27 cellular contexts compared by ENCODE assay signal in the genomic region with DNA sequence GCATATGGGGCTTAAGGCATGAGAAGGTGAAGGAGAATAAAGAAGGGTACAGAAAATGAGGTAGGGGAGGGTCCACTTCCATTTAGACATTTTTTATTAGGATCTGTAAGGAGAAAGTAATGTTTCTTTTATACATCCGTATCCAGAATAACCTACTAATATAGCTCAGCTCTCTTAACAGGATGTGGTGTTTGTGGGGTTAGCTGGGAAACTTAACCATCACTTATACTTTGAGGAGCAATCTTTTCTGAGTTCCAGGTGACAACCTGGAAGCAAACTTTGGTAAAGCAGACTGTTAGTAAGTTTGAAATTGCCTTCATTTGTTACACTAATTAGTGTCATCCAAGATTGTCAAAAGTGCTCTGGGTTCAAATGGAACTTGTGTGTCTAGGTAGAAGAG. TPM values are rescaled to one million over a fixed set of nuclear protein-coding genes. Genes with fewer than 3 reads are reported as not detected.
DNase-seq lines count a peak whose midpoint lies in the region; ATAC-seq lines count a peak whose summit lies in the region.
"Had no signal": no experiment of that assay in that cellular context is flagged by ENCODE, and none has a peak within 500 bp of the region (broad histone marks: within the 10 kb centered on the region; RNA-seq: fewer than 3 reads in every experiment).

No MANE protein-coding gene starts in this region.

- peaks cover 58% of the 10 kb centered on the region for H3K36me3 Mint-ChIP-seq in activated CD4-positive, alpha-beta T cell treated with anti-CD3 and anti-CD28 coated beads, Interleukin-2, amount 10 ng/mL, durations not matched to agents 7 days and 5 days (ENCODE audit: low read depth)
- peaks cover 0 to 1% (median 0%) of the 10 kb centered on the region in 3 donors for H3K36me3 Mint-ChIP-seq in CD8-positive, alpha-beta memory T cell
- peaks cover 67% of the 10 kb centered on the region for H3K36me3 Mint-ChIP-seq in activated CD4-positive, alpha-beta memory T cell treated with anti-CD3 and anti-CD28 coated beads, Interleukin-2, amount 10 ng/mL, durations not matched to agents 7 days and 5 days (ENCODE audit: low read depth)
- H3K36me3 Mint-ChIP-seq in natural killer cell treated with Interleukin-12 subunit alpha and Interleukin-12 subunit beta and Interleukin-15 and Interleukin-18, amount 100 ng/mL, for 72 hours: peaks cover 11% of the 10 kb centered on the region
- H3K36me3 Mint-ChIP-seq: stimulated activated memory B cell treated with anti-CD40 and anti-IgM and Interleukin-4, amounts not matched to agents 10 μg/mL and 1 μg/mL and 100 μg/mL, for 72 hours had no signal

- no peaks in the 10 kb centered on the region for H3K27me3 Mint-ChIP-seq in activated CD4-positive, alpha-beta T cell treated with anti-CD3 and anti-CD28 coated beads, Interleukin-2, amount 10 ng/mL, durations not matched to agents 7 days and 5 days
- no peaks in the 10 kb centered on the region for H3K27me3 Mint-ChIP-seq in CD8-positive, alpha-beta memory T cell
- no peaks in the 10 kb centered on the region for H3K27me3 Mint-ChIP-seq in activated CD4-positive, alpha-beta memory T cell treated with anti-CD3 and anti-CD28 coated beads, Interleukin-2, amount 10 ng/mL, durations not matched to agents 7 days and 5 days
- H3K27me3 Mint-ChIP-seq in natural killer cell treated with Interleukin-12 subunit alpha and Interleukin-12 subunit beta and Interleukin-15 and Interleukin-18, amount 100 ng/mL, for 72 hours: no peaks in the 10 kb centered on the region
- H3K27me3 Mint-ChIP-seq: memory B cell; progenitor cell of endocrine pancreas; stimulated activated memory B cell treated with anti-CD40 and anti-IgM and Interleukin-4, amounts not matched to agents 10 μg/mL and 1 μg/mL and 100 μg/mL, for 72 hours had no signal

- DNase-seq in activated CD4-positive, alpha-beta T cell treated with anti-CD3 and anti-CD28 coated beads, Interleukin-2, amount 10 ng/mL, durations not matched to agents 7 days and 5 days: peak; percentile 34
- DNase-seq in activated CD4-positive, alpha-beta T cell treated with anti-CD3 and anti-CD28 coated beads, Interleukin-2, amount 50 U/mL, for 4 hours: no peak
- DNase-seq in CD8-positive, alpha-beta memory T cell: peak in 2 of 5 donors; percentile 5 to 18
- DNase-seq in activated CD4-positive, alpha-beta memory T cell treated with anti-CD3 and anti-CD28 coated beads, Interleukin-2, amount 10 ng/mL, durations not matched to agents 7 days and 5 days: no peak
- DNase-seq in natural killer cell treated with Interleukin-12 subunit alpha and Interleukin-12 subunit beta and Interleukin-15 and Interleukin-18, amount 100 ng/mL, for 72 hours (ENCODE audit: low spot score): no peak
- DNase-seq in NCI-H146 (lab: John Stamatoyannopoulos, UW): no peak
- DNase-seq: 8988T; activated CD4-positive, CD25-positive, alpha-beta regulatory T cell treated with anti-CD3 and anti-CD28 coated beads, Interleukin-2, amount 50 U/mL, for 72 hours; adrenal gland; body of pancreas; dorsolateral prefrontal cortex; GF-D8; hippocampal formation; KBM-7; MG63; NCI-H2081; NCI-H774; SJCRH30; stimulated activated CD4-positive, alpha-beta T cell treated with anti-CD3 and anti-CD28 coated beads, Interleukin-4, amount 100 ng/mL, for 24 hours had no signal

- no peaks in the 10 kb centered on the region for H3K27me3 ChIP-seq in CD8-positive, alpha-beta memory T cell (ENCODE audit: insufficient read depth, low read length, poor library complexity, severe bottlenecking)
- H3K27me3 ChIP-seq: adrenal gland, body of pancreas, MG63, SJCRH30 had no signal

- no peak overlapping the region for H3K27ac ChIP-seq in CD8-positive, alpha-beta memory T cell (ENCODE audit: low read depth, low read length)
- H3K27ac ChIP-seq: adrenal gland, body of pancreas, dorsolateral prefrontal cortex, SJCRH30 had no signal

- ATAC-seq in natural killer cell treated with Interleukin-12 subunit alpha and Interleukin-12 subunit beta and Interleukin-15 and Interleukin-18, amount 100 ng/mL, for 72 hours: peak in 1 of 2 donors; percentile 58
- ATAC-seq in HG02970 (IDR thresholded peaks at IDR 0.05; ENCODE audit: low FRiP score, unreplicated experiment): no peak
- no peak for ATAC-seq in HG02642 (IDR thresholded peaks at IDR 0.05; ENCODE audit: poor library complexity, unreplicated experiment)
- ATAC-seq: body of pancreas; left lobe of liver; sciatic nerve; stimulated activated memory B cell treated with anti-CD40 and anti-IgM and Interleukin-4, amounts not matched to agents 10 μg/mL and 1 μg/mL and 100 μg/mL, for 72 hours had no signal

- peak overlapping the region; percentile 24 for H3K4me3 Mint-ChIP-seq in activated CD4-positive, alpha-beta T cell treated with anti-CD3 and anti-CD28 coated beads, Interleukin-2, amount 10 ng/mL, durations not matched to agents 7 days and 5 days
- H3K4me3 Mint-ChIP-seq in CD8-positive, alpha-beta memory T cell: peak overlapping the region in 6 of 7 donors; percentile 45 to 78 (median 55)
- H3K4me3 Mint-ChIP-seq in activated CD4-positive, alpha-beta memory T cell treated with anti-CD3 and anti-CD28 coated beads, Interleukin-2, amount 10 ng/mL, durations not matched to agents 7 days and 5 days: no peak overlapping the region
- H3K4me3 Mint-ChIP-seq in natural killer cell treated with Interleukin-12 subunit alpha and Interleukin-12 subunit beta and Interleukin-15 and Interleukin-18, amount 100 ng/mL, for 72 hours: peak overlapping the region; percentile 19
- H3K4me3 Mint-ChIP-seq: memory B cell; stimulated activated memory B cell treated with anti-CD40 and anti-IgM and Interleukin-4, amounts not matched to agents 10 μg/mL and 1 μg/mL and 100 μg/mL, for 72 hours had no signal

- no peak overlapping the region for H3K4me3 ChIP-seq in CD8-positive, alpha-beta memory T cell (ENCODE audit: low read length)
- H3K4me3 ChIP-seq: adrenal gland, body of pancreas, dorsolateral prefrontal cortex, MG63, SJCRH30 had no signal

- H3K36me3 ChIP-seq in CD8-positive, alpha-beta memory T cell (ENCODE audit: insufficient read depth, low read length): no peaks in the 10 kb centered on the region
- H3K36me3 ChIP-seq: adrenal gland had no signal

- H3K9me3 ChIP-seq in CD8-positive, alpha-beta memory T cell (ENCODE audit: low read length): no peaks in the 10 kb centered on the region
- H3K9me3 ChIP-seq: adrenal gland, body of pancreas, MG63, SJCRH30 had no signal

- CTCF ChIA-PET in activated CD4-positive, alpha-beta T cell treated with anti-CD3 and anti-CD28 coated beads, Interleukin-2, amount 10 ng/mL, durations not matched to agents 7 days and 5 days (lab: Charles Lee): interaction anchor here (1.0 to 3.6 kb wide), 3 partner anchors 20 to 108 kb away, joined by 3 to 17 read pairs (median 4); no protein-coding TSS in a partner anchor
- CTCF ChIA-PET in CD8-positive, alpha-beta memory T cell (lab: Charles Lee): interaction anchor here (1.1 to 2.9 kb wide), 5 partner anchors 20 to 365 kb away, joined by 3 to 10 read pairs (median 3); a partner anchor contains a TSS
- CTCF ChIA-PET in activated CD4-positive, alpha-beta memory T cell treated with anti-CD3 and anti-CD28 coated beads, Interleukin-2, amount 10 ng/mL, durations not matched to agents 7 days and 5 days (lab: Charles Lee): interaction anchor here (0.7 to 1.7 kb wide), 6 partner anchors 20 to 160 kb away, joined by 3 to 5 read pairs (median 4); a partner anchor contains a TSS

- POLR2A ChIA-PET in activated CD4-positive, alpha-beta T cell treated with anti-CD3 and anti-CD28 coated beads, Interleukin-2, amount 10 ng/mL, durations not matched to agents 7 days and 5 days (lab: Charles Lee): no interaction called here
- POLR2A ChIA-PET in CD8-positive, alpha-beta memory T cell (lab: Charles Lee): no interaction called here
- POLR2A ChIA-PET in activated CD4-positive, alpha-beta memory T cell treated with anti-CD3 and anti-CD28 coated beads, Interleukin-2, amount 10 ng/mL, durations not matched to agents 7 days and 5 days (lab: Charles Lee): interaction anchor here (1.0 to 1.2 kb wide), 3 partner anchors 13 to 34 kb away, joined by 3 read pairs; no protein-coding TSS in a partner anchor

- peak overlapping the region; percentile 32 for H3K27ac Mint-ChIP-seq in activated CD4-positive, alpha-beta T cell treated with anti-CD3 and anti-CD28 coated beads, Interleukin-2, amount 10 ng/mL, durations not matched to agents 7 days and 5 days
- H3K27ac Mint-ChIP-seq in CD8-positive, alpha-beta memory T cell: peak overlapping the region in 6 of 8 donors; percentile 26 to 89 (median 50)
- peak overlapping the region; percentile 16 for H3K27ac Mint-ChIP-seq in activated CD4-positive, alpha-beta memory T cell treated with anti-CD3 and anti-CD28 coated beads, Interleukin-2, amount 10 ng/mL, durations not matched to agents 7 days and 5 days
- no peak overlapping the region for H3K27ac Mint-ChIP-seq in natural killer cell treated with Interleukin-12 subunit alpha and Interleukin-12 subunit beta and Interleukin-15 and Interleukin-18, amount 100 ng/mL, for 72 hours
- H3K27ac Mint-ChIP-seq: memory B cell; progenitor cell of endocrine pancreas; stimulated activated memory B cell treated with anti-CD40 and anti-IgM and Interleukin-4, amounts not matched to agents 10 μg/mL and 1 μg/mL and 100 μg/mL, for 72 hours had no signal

- no peaks in the 10 kb centered on the region for H3K9me3 Mint-ChIP-seq in activated CD4-positive, alpha-beta T cell treated with anti-CD3 and anti-CD28 coated beads, Interleukin-2, amount 10 ng/mL, durations not matched to agents 7 days and 5 days
- no peaks in the 10 kb centered on the region for H3K9me3 Mint-ChIP-seq in CD8-positive, alpha-beta memory T cell
- no peaks in the 10 kb centered on the region for H3K9me3 Mint-ChIP-seq in activated CD4-positive, alpha-beta memory T cell treated with anti-CD3 and anti-CD28 coated beads, Interleukin-2, amount 10 ng/mL, durations not matched to agents 7 days and 5 days
- no peaks in the 10 kb centered on the region for H3K9me3 Mint-ChIP-seq in natural killer cell treated with Interleukin-12 subunit alpha and Interleukin-12 subunit beta and Interleukin-15 and Interleukin-18, amount 100 ng/mL, for 72 hours
- H3K9me3 Mint-ChIP-seq: memory B cell; stimulated activated memory B cell treated with anti-CD40 and anti-IgM and Interleukin-4, amounts not matched to agents 10 μg/mL and 1 μg/mL and 100 μg/mL, for 72 hours had no signal

- H3K4me1 ChIP-seq in CD8-positive, alpha-beta memory T cell (ENCODE audit: insufficient read depth, low read length): peaks cover 13% of the 10 kb centered on the region
- H3K4me1 ChIP-seq: adrenal gland, SJCRH30 had no signal

- H3K4me1 Mint-ChIP-seq in activated CD4-positive, alpha-beta T cell treated with anti-CD3 and anti-CD28 coated beads, Interleukin-2, amount 10 ng/mL, durations not matched to agents 7 days and 5 days: peaks cover 46% of the 10 kb centered on the region
- H3K4me1 Mint-ChIP-seq in CD8-positive, alpha-beta memory T cell: peaks cover 24 to 45% (median 31%) of the 10 kb centered on the region in 3 donors
- peaks cover 34% of the 10 kb centered on the region for H3K4me1 Mint-ChIP-seq in activated CD4-positive, alpha-beta memory T cell treated with anti-CD3 and anti-CD28 coated beads, Interleukin-2, amount 10 ng/mL, durations not matched to agents 7 days and 5 days
- H3K4me1 Mint-ChIP-seq in natural killer cell treated with Interleukin-12 subunit alpha and Interleukin-12 subunit beta and Interleukin-15 and Interleukin-18, amount 100 ng/mL, for 72 hours (ENCODE audit: low read depth in 2 of 2): peaks cover 13 to 14% of the 10 kb centered on the region in 2 donors
- H3K4me1 Mint-ChIP-seq: stimulated activated memory B cell treated with anti-CD40 and anti-IgM and Interleukin-4, amounts not matched to agents 10 μg/mL and 1 μg/mL and 100 μg/mL, for 72 hours had no signal

RNA-seq across cellular contexts. Expression of a gene that starts 36.6 kb away (rescaled TPM):
- total RNA-seq in activated CD4-positive, alpha-beta T cell treated with anti-CD3 and anti-CD28 coated beads, Interleukin-2, amount 10 ng/mL, durations not matched to agents 7 days and 5 days: 10 to 100 TPM; 81.1 to 89.0 TPM
- total RNA-seq in CD8-positive, alpha-beta memory T cell: 10 to 100 TPM; 44.4 to 50.3 TPM
- polyA plus RNA-seq in CD8-positive, alpha-beta memory T cell: 0.26 TPM
- 10 to 100 TPM; 73.2 to 73.8 TPM for total RNA-seq in activated CD4-positive, alpha-beta memory T cell treated with anti-CD3 and anti-CD28 coated beads, Interleukin-2, amount 10 ng/mL, durations not matched to agents 7 days and 5 days
- total RNA-seq in natural killer cell treated with Interleukin-12 subunit alpha and Interleukin-12 subunit beta and Interleukin-15 and Interleukin-18, amount 100 ng/mL, for 72 hours: 10 to 100 TPM; 19.4 to 70.8 TPM
- total RNA-seq: body of pancreas had no signal

RNA-seq across cellular contexts. Expression of a gene that starts 41.4 kb away (rescaled TPM):
- under 1 TPM; 0.35 to 0.47 TPM for total RNA-seq in activated CD4-positive, alpha-beta T cell treated with anti-CD3 and anti-CD28 coated beads, Interleukin-2, amount 10 ng/mL, durations not matched to agents 7 days and 5 days
- 1 to 10 TPM; 1.7 to 1.9 TPM for total RNA-seq in CD8-positive, alpha-beta memory T cell
- polyA plus RNA-seq in CD8-positive, alpha-beta memory T cell: 2.8 TPM
- under 1 TPM; 0.20 to 0.65 TPM for total RNA-seq in activated CD4-positive, alpha-beta memory T cell treated with anti-CD3 and anti-CD28 coated beads, Interleukin-2, amount 10 ng/mL, durations not matched to agents 7 days and 5 days
- total RNA-seq in natural killer cell treated with Interleukin-12 subunit alpha and Interleukin-12 subunit beta and Interleukin-15 and Interleukin-18, amount 100 ng/mL, for 72 hours: 1 to 10 TPM; 1.9 to 2.9 TPM
- total RNA-seq: fibroblast of lung, left lobe of liver, SJCRH30 had no signal

Comparison
In these comparisons a context has a peak if more than half of its experiments do, and no peak if none do; other contexts are left out.
1. H3K27ac Mint-ChIP-seq: peak in activated CD4-positive, alpha-beta T cell treated with anti-CD3 and anti-CD28 coated beads, Interleukin-2, amount 10 ng/mL, durations not matched to agents 7 days and 5 days (single experiment), CD8-positive, alpha-beta memory T cell (6 of 8) and activated CD4-positive, alpha-beta memory T cell treated with anti-CD3 and anti-CD28 coated beads, Interleukin-2, amount 10 ng/mL, durations not matched to agents 7 days and 5 days (single experiment); none in natural killer cell treated with Interleukin-12 subunit alpha and Interleukin-12 subunit beta and Interleukin-15 and Interleukin-18, amount 100 ng/mL, for 72 hours (0 of 2).